8 cellular contexts compared by ENCODE assay signal in the genomic region with DNA sequence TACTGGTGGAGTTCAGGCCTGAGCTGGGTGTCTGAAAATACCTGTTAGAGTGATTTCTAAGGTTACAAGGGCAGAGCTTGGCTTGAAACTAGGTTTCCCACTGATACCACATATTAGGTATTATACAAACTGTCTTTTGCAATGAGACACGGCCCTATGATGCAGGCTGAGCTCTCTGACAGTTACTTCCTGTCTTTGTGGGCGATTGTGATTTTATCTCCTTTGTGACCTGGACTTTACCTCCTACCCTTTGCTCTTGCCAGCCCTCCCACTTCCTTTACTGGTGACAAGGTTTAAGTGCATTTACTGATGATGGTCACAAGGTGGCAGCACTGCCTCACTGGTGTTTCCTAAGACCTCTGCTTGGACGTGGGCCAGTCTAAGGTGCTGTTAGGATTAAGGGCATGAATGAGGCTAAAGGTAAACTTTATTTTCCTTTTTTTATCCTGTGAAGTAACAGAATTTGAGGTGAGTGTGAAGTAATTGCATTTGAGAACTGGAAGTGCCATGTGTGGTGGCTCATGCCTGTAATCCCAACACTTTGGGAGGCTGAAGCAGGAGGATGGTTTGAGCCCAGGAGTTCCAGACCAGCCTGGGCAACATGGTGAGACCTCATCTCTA. TPM values are rescaled to one million over a fixed set of nuclear protein-coding genes. Genes with fewer than 3 reads are reported as not detected.
DNase-seq lines count a peak whose midpoint lies in the region; ATAC-seq and TF ChIP-seq lines count a peak whose summit lies in the region.

No MANE protein-coding gene starts in this region.

- H3K9me3 Mint-ChIP-seq in activated T-helper 2 cell treated with anti-CD3 and anti-CD28 coated beads, Interferon-gamma antibody, Interleukin-2, Interleukin-4, amounts not matched to agents 10 μg/mL and 5 μg/mL and 100 μg/mL, durations not matched to agents 14 hours and 24 hours and 36 hours: no peaks in the 10 kb centered on the region

- WGBS in testis, 2 donors: 12 to 16% methylated on average over 3 of the region's 3 CpGs

- H3K4me3 ChIP-seq in fibroblast of villous mesenchyme (ENCODE audit: low read depth, low read length): no peak overlapping the region
- H3K4me3 ChIP-seq in testis: no peak overlapping the region

- CTCF ChIA-PET in RWPE1 (lab: Yijun Ruan, JAX): interaction anchor here (0.5 to 2.2 kb wide), 14 partner anchors 10 to 483 kb away, joined by 3 to 19 read pairs (median 4); a partner anchor contains a TSS

- TF ChIP-seq POLR2A in testis (IDR thresholded peaks at IDR 0.05): no peak

- peak; percentile 75 for ATAC-seq in GM21381 (IDR thresholded peaks at IDR 0.05; ENCODE audit: unreplicated experiment)

- H3K4me1 ChIP-seq in testis: peaks cover 6% of the 10 kb centered on the region

- no peak overlapping the region for H3K27ac Mint-ChIP-seq in activated T-helper 2 cell treated with anti-CD3 and anti-CD28 coated beads, Interferon-gamma antibody, Interleukin-2, Interleukin-4, amounts not matched to agents 10 μg/mL and 5 μg/mL and 100 μg/mL, durations not matched to agents 14 hours and 24 hours and 36 hours

- no peaks in the 10 kb centered on the region for H3K36me3 Mint-ChIP-seq in activated T-helper 2 cell treated with anti-CD3 and anti-CD28 coated beads, Interferon-gamma antibody, Interleukin-2, Interleukin-4, amounts not matched to agents 10 μg/mL and 5 μg/mL and 100 μg/mL, durations not matched to agents 14 hours and 24 hours and 36 hours (ENCODE audit: low read depth)

- no peaks in the 10 kb centered on the region for H3K27me3 Mint-ChIP-seq in activated T-helper 2 cell treated with anti-CD3 and anti-CD28 coated beads, Interferon-gamma antibody, Interleukin-2, Interleukin-4, amounts not matched to agents 10 μg/mL and 5 μg/mL and 100 μg/mL, durations not matched to agents 14 hours and 24 hours and 36 hours (ENCODE audit: low read depth)

- no peaks in the 10 kb centered on the region for H3K36me3 ChIP-seq in testis (ENCODE audit: low read depth, missing control alignments)

- intact Hi-C loops in activated T-helper 2 cell treated with anti-CD3 and anti-CD28 coated beads, Interferon-gamma antibody, Interleukin-2, Interleukin-4, amounts not matched to agents 10 μg/mL and 5 μg/mL and 100 μg/mL, durations not matched to agents 14 hours and 24 hours and 36 hours (cut with micrococcal nuclease): loop anchor here (1.0 kb wide), 3 partner anchors 12 to 79 kb away; no protein-coding TSS in a partner anchor
- intact Hi-C loops in testis (cut with DNase I; ENCODE audit: low total_unique reads): no loop called here

- H3K9me3 ChIP-seq in testis: no peaks in the 10 kb centered on the region

- H3K27ac ChIP-seq in RWPE1 (no peak overlapping the region), testis (no peak overlapping the region)

- H3K4me3 Mint-ChIP-seq in activated T-helper 2 cell treated with anti-CD3 and anti-CD28 coated beads, Interferon-gamma antibody, Interleukin-2, Interleukin-4, amounts not matched to agents 10 μg/mL and 5 μg/mL and 100 μg/mL, durations not matched to agents 14 hours and 24 hours and 36 hours (ENCODE audit: low read depth): no peak overlapping the region

- POLR2A ChIA-PET in RWPE1 (lab: Yijun Ruan, JAX; ENCODE audit: low non-redundant PET): no interaction called here

- H3K4me1 Mint-ChIP-seq in activated T-helper 2 cell treated with anti-CD3 and anti-CD28 coated beads, Interferon-gamma antibody, Interleukin-2, Interleukin-4, amounts not matched to agents 10 μg/mL and 5 μg/mL and 100 μg/mL, durations not matched to agents 14 hours and 24 hours and 36 hours (ENCODE audit: low read depth): peaks cover 26% of the 10 kb centered on the region

- peak; percentile 78 for DNase-seq in COLO668 (lab: John Stamatoyannopoulos, UW; ENCODE audit: unreplicated experiment)
- peak; percentile 78 for DNase-seq in RWPE1 (ENCODE audit: low spot score)
- peak; percentile 77 for DNase-seq in activated T-helper 2 cell treated with anti-CD3 and anti-CD28 coated beads, Interferon-gamma antibody, Interleukin-2, Interleukin-4, amounts not matched to agents 10 μg/mL and 5 μg/mL and 100 μg/mL, durations not matched to agents 14 hours and 24 hours and 36 hours (ENCODE audit: low spot score)
- peak; percentile 86 for DNase-seq in fibroblast of villous mesenchyme (ENCODE audit: low read depth)
- peak; percentile 29 for DNase-seq in occipital lobe (lab: John Stamatoyannopoulos, UW)
- peak; percentile 91 for DNase-seq in testis

- TF ChIP-seq CTCF in LNCAP (IDR thresholded peaks at IDR 0.05): peak; percentile 64
- peak; percentile 90 for TF ChIP-seq CTCF in RWPE1 (conservative IDR thresholded peaks at IDR 0.05; ENCODE audit: low read depth)
- peak; percentile 85 for TF ChIP-seq CTCF in fibroblast of villous mesenchyme (IDR thresholded peaks at IDR 0.05; ENCODE audit: insufficient read depth, low read depth, low read length)
- TF ChIP-seq CTCF in testis (IDR thresholded peaks at IDR 0.05): peak; percentile 82 to 89 (median 83)

- H3K27me3 ChIP-seq in testis: no peaks in the 10 kb centered on the region

RNA-seq across cellular contexts. Expression of a gene that starts 7.7 kb away (rescaled TPM):
- not detected in 2 replicates for total RNA-seq in activated T-helper 2 cell treated with anti-CD3 and anti-CD28 coated beads, Interferon-gamma antibody, Interleukin-2, Interleukin-4, amounts not matched to agents 10 μg/mL and 5 μg/mL and 100 μg/mL, durations not matched to agents 14 hours and 24 hours and 36 hours
- not detected in 2 replicates for total RNA-seq in fibroblast of villous mesenchyme
- 0.31 TPM for total RNA-seq in occipital lobe
- not detected for total RNA-seq in testis
- not detected for polyA plus RNA-seq in testis (ENCODE audit: insufficient read depth, low read depth, low replicate concordance)

RNA-seq across cellular contexts. Expression of a gene that starts 23.2 kb away (rescaled TPM):
- total RNA-seq in activated T-helper 2 cell treated with anti-CD3 and anti-CD28 coated beads, Interferon-gamma antibody, Interleukin-2, Interleukin-4, amounts not matched to agents 10 μg/mL and 5 μg/mL and 100 μg/mL, durations not matched to agents 14 hours and 24 hours and 36 hours: 33.0 and 35.2 TPM in 2 replicates
- total RNA-seq in fibroblast of villous mesenchyme: 2.3 and 3.0 TPM in 2 replicates
- 9.2 TPM for total RNA-seq in occipital lobe
- total RNA-seq in testis: 10 to 100 TPM; 49.2 to 73.5 TPM
- polyA plus RNA-seq in testis (ENCODE audit: insufficient read depth, low read depth, low replicate concordance): 131 TPM

Comparison
In these comparisons a context has a peak if more than half of its experiments do, and no peak if none do; other contexts are left out.
1. DNase-seq: peak in every context shown above with its lines; median percentile 91 in testis; 86 in fibroblast of villous mesenchyme; 78 in COLO668; 78 in RWPE1; 77 in activated T-helper 2 cell treated with anti-CD3 and anti-CD28 coated beads, Interferon-gamma antibody, Interleukin-2, Interleukin-4, amounts not matched to agents 10 μg/mL and 5 μg/mL and 100 μg/mL, durations not matched to agents 14 hours and 24 hours and 36 hours; 29 in occipital lobe.